ENCODE assay signal across 18 cellular contexts in the genomic region with DNA sequence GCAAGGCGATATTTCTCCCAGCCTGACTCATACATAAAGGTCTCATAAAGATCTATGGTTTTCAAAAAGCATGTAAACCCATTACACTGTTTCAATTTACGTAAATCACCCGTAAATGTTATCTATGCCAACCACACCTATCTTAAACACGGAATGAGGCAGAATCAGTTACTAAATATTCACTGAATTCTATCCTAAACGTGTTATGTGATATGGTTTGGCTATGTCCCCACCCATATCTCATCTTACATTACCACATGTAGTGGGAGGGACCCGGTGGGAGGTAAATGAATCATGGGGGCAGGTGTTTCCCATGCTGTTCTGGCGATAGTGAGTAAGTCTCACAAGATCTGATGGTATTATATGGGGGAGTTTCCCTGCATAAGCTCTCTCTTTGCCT.
"Had no signal": no experiment of that assay in that cellular context is flagged by ENCODE, and none has a peak within 500 bp of the region (broad histone marks: within the 10 kb centered on the region; RNA-seq: fewer than 3 reads in every experiment).

No MANE protein-coding gene starts in this region.

- H3K36me3 Mint-ChIP-seq: activated naive CD8-positive, alpha-beta T cell treated with anti-CD3 and anti-CD28 coated beads, Interleukin-2, amount 10 ng/mL, durations not matched to agents 7 days and 5 days; brain had no signal

- H3K27ac ChIP-seq: skin epidermis, tibial artery, vagina had no signal

- H3K36me3 ChIP-seq: tibial artery, vagina had no signal

- H3K27ac Mint-ChIP-seq: activated naive CD8-positive, alpha-beta T cell treated with anti-CD3 and anti-CD28 coated beads, Interleukin-2, amount 10 ng/mL, durations not matched to agents 7 days and 5 days; effector memory CD8-positive, alpha-beta T cell; nephron progenitor cell; T-helper 2 cell treated with Interferon-gamma antibody and Interleukin-4, amounts not matched to agents 5 μg/mL and 100 μg/mL, for 36 hours had no signal

- H3K9me3 Mint-ChIP-seq: nephron progenitor cell; T-helper 2 cell treated with Interferon-gamma antibody and Interleukin-4, amounts not matched to agents 5 μg/mL and 100 μg/mL, for 36 hours had no signal

- H3K4me1 ChIP-seq: tibial artery, vagina had no signal

- ATAC-seq: effector memory CD8-positive, alpha-beta T cell had no signal

- H3K4me1 Mint-ChIP-seq: activated naive CD8-positive, alpha-beta T cell treated with anti-CD3 and anti-CD28 coated beads, Interleukin-2, amount 10 ng/mL, durations not matched to agents 7 days and 5 days; nephron progenitor cell had no signal

- H3K4me3 ChIP-seq: skin epidermis, tibial artery, vagina had no signal

- H3K27me3 Mint-ChIP-seq: activated naive CD8-positive, alpha-beta T cell treated with anti-CD3 and anti-CD28 coated beads, Interleukin-2, amount 10 ng/mL, durations not matched to agents 7 days and 5 days; effector memory CD8-positive, alpha-beta T cell had no signal

- H3K4me3 Mint-ChIP-seq: activated naive CD8-positive, alpha-beta T cell treated with anti-CD3 and anti-CD28 coated beads, Interleukin-2, amount 10 ng/mL, durations not matched to agents 7 days and 5 days; brain; effector memory CD8-positive, alpha-beta T cell; nephron progenitor cell; T-helper 2 cell treated with Interferon-gamma antibody and Interleukin-4, amounts not matched to agents 5 μg/mL and 100 μg/mL, for 36 hours had no signal

- H3K9me3 ChIP-seq: tibial artery, vagina had no signal

- DNase-seq: activated CD4-positive, alpha-beta T cell treated with anti-CD3 and anti-CD28 coated beads, Interleukin-2, amount 50 U/mL, for 1 hour; activated naive CD4-positive, alpha-beta T cell; activated naive CD8-positive, alpha-beta T cell treated with anti-CD3 and anti-CD28 coated beads, Interleukin-2, amount 10 ng/mL, durations not matched to agents 7 days and 5 days; activated T-cell treated with anti-CD3 and anti-CD28 coated beads for 4 hours; cerebellar nuclear complex; dermis blood vessel endothelial cell; effector memory CD8-positive, alpha-beta T cell; hippocampal formation; nephron progenitor cell; occipital lobe; stimulated activated CD4-positive, alpha-beta T cell treated with anti-CD3 and anti-CD28 coated beads, Interleukin-15, amount 100 ng/mL, for 24 hours; stimulated activated CD4-positive, alpha-beta T cell treated with anti-CD3 and anti-CD28 coated beads, Interleukin-4, amount 100 ng/mL, for 1 hour; stimulated activated naive CD4-positive, alpha-beta T cell; tibial artery had no signal

- H3K27me3 ChIP-seq: tibial artery, vagina had no signal
